Comparison of ENCODE assay signal across 9 cellular contexts in genomic region chr15:70152070-70152480, GRCh38. TPM values are rescaled to one million over a fixed set of nuclear protein-coding genes. Genes with fewer than 3 reads are reported as not detected.
DNase-seq lines count a peak whose midpoint lies in the region; ATAC-seq and TF ChIP-seq lines count a peak whose summit lies in the region.
"Had no signal": no experiment of that assay in that cellular context is flagged by ENCODE, and none has a peak within 500 bp of the region (broad histone marks: within the 10 kb centered on the region; RNA-seq: fewer than 3 reads in every experiment).

No MANE protein-coding gene starts in this region.

- H3K9me3 Mint-ChIP-seq in activated CD8-positive, alpha-beta memory T cell treated with anti-CD3 and anti-CD28 coated beads, Interleukin-2, amount 10 ng/mL, durations not matched to agents 7 days and 5 days (ENCODE audit: low read depth): no peaks in the 10 kb centered on the region

- TF ChIP-seq CTCF in choroid plexus epithelial cell (conservative IDR thresholded peaks at IDR 0.05; ENCODE audit: low read depth, low read length): no peak

- H3K36me3 ChIP-seq in rectal smooth muscle tissue (ENCODE audit: control insufficient read depth, insufficient read depth, low read length): no peaks in the 10 kb centered on the region

- H3K36me3 Mint-ChIP-seq in activated CD8-positive, alpha-beta memory T cell treated with anti-CD3 and anti-CD28 coated beads, Interleukin-2, amount 10 ng/mL, durations not matched to agents 7 days and 5 days: no peaks in the 10 kb centered on the region

- H3K27me3 ChIP-seq in rectal smooth muscle tissue (ENCODE audit: control insufficient read depth, insufficient read depth, low read length): no peaks in the 10 kb centered on the region

- H3K4me3 Mint-ChIP-seq in activated CD8-positive, alpha-beta memory T cell treated with anti-CD3 and anti-CD28 coated beads, Interleukin-2, amount 10 ng/mL, durations not matched to agents 7 days and 5 days: no peak overlapping the region

- H3K4me3 ChIP-seq in choroid plexus epithelial cell (ENCODE audit: low read depth, low read length) (no peak overlapping the region), rectal smooth muscle tissue (ENCODE audit: low read length) (no peak overlapping the region)

- no peak overlapping the region for H3K9ac ChIP-seq in rectal smooth muscle tissue (ENCODE audit: low read length)

- peaks cover 44% of the 10 kb centered on the region for H3K27me3 Mint-ChIP-seq in activated CD8-positive, alpha-beta memory T cell treated with anti-CD3 and anti-CD28 coated beads, Interleukin-2, amount 10 ng/mL, durations not matched to agents 7 days and 5 days

- peaks cover 36% of the 10 kb centered on the region for H3K4me1 ChIP-seq in rectal smooth muscle tissue (ENCODE audit: control insufficient read depth, insufficient read depth, low read length)

- peak overlapping the region; percentile 66 for H3K27ac ChIP-seq in rectal smooth muscle tissue (ENCODE audit: low read depth, low read length)

- H3K27ac Mint-ChIP-seq in activated CD8-positive, alpha-beta memory T cell treated with anti-CD3 and anti-CD28 coated beads, Interleukin-2, amount 10 ng/mL, durations not matched to agents 7 days and 5 days: no peak overlapping the region

- DNase-seq in NCI-H2227 (lab: John Stamatoyannopoulos, UW; ENCODE audit: unreplicated experiment) (peak; percentile 12), NCI-H2227 treated with DMSO at 0.1 percent for 48 hours (lab: John Stamatoyannopoulos, UW) (no peak), NCI-H510A (lab: John Stamatoyannopoulos, UW) (peak; percentile 64), choroid plexus epithelial cell (ENCODE audit: low read depth) (peak; percentile 57)
- no peak for DNase-seq in activated CD8-positive, alpha-beta memory T cell treated with anti-CD3 and anti-CD28 coated beads, Interleukin-2, amount 10 ng/mL, durations not matched to agents 7 days and 5 days
- DNase-seq: activated CD4-positive, alpha-beta T cell treated with anti-CD3 and anti-CD28 coated beads, Interleukin-2, amount 50 U/mL, for 48 hours had no signal

- peaks cover 11% of the 10 kb centered on the region for H3K4me1 Mint-ChIP-seq in activated CD8-positive, alpha-beta memory T cell treated with anti-CD3 and anti-CD28 coated beads, Interleukin-2, amount 10 ng/mL, durations not matched to agents 7 days and 5 days

- no peak for ATAC-seq in activated CD8-positive, alpha-beta memory T cell treated with anti-CD3 and anti-CD28 coated beads, Interleukin-2, amount 10 ng/mL, durations not matched to agents 7 days and 5 days
- ATAC-seq in HG02970 (IDR thresholded peaks at IDR 0.05; ENCODE audit: low FRiP score, unreplicated experiment) (no peak), HG02798 (IDR thresholded peaks at IDR 0.05; ENCODE audit: poor library complexity, unreplicated experiment) (no peak)

- CTCF ChIA-PET in activated CD8-positive, alpha-beta memory T cell treated with anti-CD3 and anti-CD28 coated beads, Interleukin-2, amount 10 ng/mL, durations not matched to agents 7 days and 5 days (lab: Charles Lee): no interaction called here

RNA-seq across cellular contexts. Expression of gene TLE3, which starts 54.4 kb away (rescaled TPM):
- total RNA-seq in activated CD8-positive, alpha-beta memory T cell treated with anti-CD3 and anti-CD28 coated beads, Interleukin-2, amount 10 ng/mL, durations not matched to agents 7 days and 5 days: 10 to 100 TPM; 48.8 to 53.5 TPM

Comparison
In these comparisons a context has a peak if more than half of its experiments do, and no peak if none do; other contexts are left out.
1. DNase-seq: peak in NCI-H2227 (single experiment), NCI-H510A (single experiment) and choroid plexus epithelial cell (single experiment); none in NCI-H2227 treated with DMSO at 0.1 percent for 48 hours (single experiment) and activated CD8-positive, alpha-beta memory T cell treated with anti-CD3 and anti-CD28 coated beads, Interleukin-2, amount 10 ng/mL, durations not matched to agents 7 days and 5 days (single experiment).